In genomic region chr9:32552172-32552872, GRCh38 we compare ENCODE assay signal across 1 cellular context.
TF ChIP-seq lines count a peak whose summit lies in the region.

TSS of gene SMIM27 (plus strand) at chr9:32552327. CDS start at chr9:32552435, 108 bp downstream.
TSS of gene TOPORS (minus strand) at chr9:32552586. CDS start at chr9:32552436, 150 bp downstream.

TF ChIP-seq in K562, 482 proteins besides CTCF, POLR2A, EP300 and RAD21 (continued from another document and continues in another):
- TF ChIP-seq ZNF41 (CRISPR knock-in tag; conservative IDR thresholded peaks at IDR 0.05) = no peak
- no peak for TF ChIP-seq RBM39 (optimal IDR thresholded peaks at IDR 0.05; ENCODE audit: low read depth, low read length)
- TF ChIP-seq SIRT6 (IDR thresholded peaks at IDR 0.05; ENCODE audit: low read depth, low read length) = no peak
- TF ChIP-seq STAT5B (CRISPR knock-in tag; IDR thresholded peaks at IDR 0.05) = no peak
- TF ChIP-seq NR2C1 (IDR thresholded peaks at IDR 0.05) = 0 out of 2 replicates have a peak, but pooled peaks have one; percentile 29
- TF ChIP-seq NR2C1 (tag; IDR thresholded peaks at IDR 0.05) = no peak
- no peak for TF ChIP-seq DEAF1 (CRISPR knock-in tag; IDR thresholded peaks at IDR 0.05)
- no peak for TF ChIP-seq ZNF717 (CRISPR knock-in tag; IDR thresholded peaks at IDR 0.05)
- peak; percentile 96 for TF ChIP-seq RAD51 (IDR thresholded peaks at IDR 0.05; ENCODE audit: borderline replicate concordance, low read depth)
- no peak for TF ChIP-seq ZNF263 (CRISPR knock-in tag; IDR thresholded peaks at IDR 0.05; ENCODE audit: borderline replicate concordance)
- no peak for TF ChIP-seq RREB1 (CRISPR knock-in tag; IDR thresholded peaks at IDR 0.05)
- TF ChIP-seq STAT5A (IDR thresholded peaks at IDR 0.05; ENCODE audit: borderline replicate concordance, low read length) = no peak
- 0 out of 2 replicates have a peak, but pooled peaks have one; percentile 3 for TF ChIP-seq KLF16 (IDR thresholded peaks at IDR 0.05)
- TF ChIP-seq EP400 (IDR thresholded peaks at IDR 0.05) = peak; percentile 63
- peak; percentile 60 for TF ChIP-seq ATF7 (IDR thresholded peaks at IDR 0.05)
- no peak for TF ChIP-seq MEF2A (IDR thresholded peaks at IDR 0.05; ENCODE audit: control insufficient read depth, low read depth, low read length)
- TF ChIP-seq CHD4 (IDR thresholded peaks at IDR 0.05; ENCODE audit: insufficient read depth, insufficient replicate concordance, low read depth, low read length, poor library complexity, severe bottlenecking) = no peak
- no peak for TF ChIP-seq NCOA1 (IDR thresholded peaks at IDR 0.05; ENCODE audit: low read depth)
- TF ChIP-seq ZBTB11 (CRISPR knock-in tag; IDR thresholded peaks at IDR 0.05) = peak in 2 of 3 experiments; percentile 15 to 83; a peak in 3 of 6 replicates
- no peak for TF ChIP-seq SNIP1 (IDR thresholded peaks at IDR 0.05; ENCODE audit: low read depth)
- TF ChIP-seq THRAP3 (IDR thresholded peaks at IDR 0.05; ENCODE audit: borderline replicate concordance) = no peak
- TF ChIP-seq SP1 (CRISPR knock-in tag; IDR thresholded peaks at IDR 0.05) = peak; percentile 81
- no peak for TF ChIP-seq ATF6 (CRISPR knock-in tag; IDR thresholded peaks at IDR 0.05)
- TF ChIP-seq PHF20 (IDR thresholded peaks at IDR 0.05; ENCODE audit: partially characterized antibody) = peak; percentile 53
- TF ChIP-seq HEY1 (CRISPR knock-in tag; IDR thresholded peaks at IDR 0.05; ENCODE audit: borderline replicate concordance) = no peak
- TF ChIP-seq HMG20B (CRISPR knock-in tag; IDR thresholded peaks at IDR 0.05) = no peak
- peak; percentile 34 to 76; a peak in 2 of 4 replicates for TF ChIP-seq SIN3A (IDR thresholded peaks at IDR 0.05; ENCODE audit: borderline replicate concordance in 2 of 2, control insufficient read depth in 1 of 2, low read depth in 2 of 2, low read length in 2 of 2)
- TF ChIP-seq ZBTB5 (IDR thresholded peaks at IDR 0.05) = no peak
- TF ChIP-seq FOXK1 (CRISPR knock-in tag; IDR thresholded peaks at IDR 0.05; ENCODE audit: borderline replicate concordance) = no peak
- no peak for TF ChIP-seq ARID3A (IDR thresholded peaks at IDR 0.05; ENCODE audit: borderline replicate concordance, low read depth, low read length)
- TF ChIP-seq CCNT2 (IDR thresholded peaks at IDR 0.05; ENCODE audit: borderline replicate concordance, extremely low read depth, insufficient read length, low read depth, low read length) = peak; percentile 30
- TF ChIP-seq PRMT5 (CRISPR knock-in tag; IDR thresholded peaks at IDR 0.05) = no peak
- no peak for TF ChIP-seq BRD4 (IDR thresholded peaks at IDR 0.05)
- peak; percentile 97 to 99 (median 98) for TF ChIP-seq YY1 (IDR thresholded peaks at IDR 0.05; ENCODE audit: borderline replicate concordance in 1 of 3, control insufficient read depth in 1 of 3, extremely low read depth in 1 of 3, insufficient read depth in 3 of 3, insufficient read length in 1 of 3, insufficient replicate concordance in 2 of 3, low read depth in 1 of 3, low read length in 2 of 3)
- TF ChIP-seq GTF2E2 (tag; IDR thresholded peaks at IDR 0.05) = no peak; the same call in 1 of the 2 replicates
- no peak for TF ChIP-seq NR0B1 (IDR thresholded peaks at IDR 0.05; ENCODE audit: partially characterized antibody)
- TF ChIP-seq E2F8 (IDR thresholded peaks at IDR 0.05; ENCODE audit: low read depth, partially characterized antibody) = peak; percentile 77
